In the genomic region with DNA sequence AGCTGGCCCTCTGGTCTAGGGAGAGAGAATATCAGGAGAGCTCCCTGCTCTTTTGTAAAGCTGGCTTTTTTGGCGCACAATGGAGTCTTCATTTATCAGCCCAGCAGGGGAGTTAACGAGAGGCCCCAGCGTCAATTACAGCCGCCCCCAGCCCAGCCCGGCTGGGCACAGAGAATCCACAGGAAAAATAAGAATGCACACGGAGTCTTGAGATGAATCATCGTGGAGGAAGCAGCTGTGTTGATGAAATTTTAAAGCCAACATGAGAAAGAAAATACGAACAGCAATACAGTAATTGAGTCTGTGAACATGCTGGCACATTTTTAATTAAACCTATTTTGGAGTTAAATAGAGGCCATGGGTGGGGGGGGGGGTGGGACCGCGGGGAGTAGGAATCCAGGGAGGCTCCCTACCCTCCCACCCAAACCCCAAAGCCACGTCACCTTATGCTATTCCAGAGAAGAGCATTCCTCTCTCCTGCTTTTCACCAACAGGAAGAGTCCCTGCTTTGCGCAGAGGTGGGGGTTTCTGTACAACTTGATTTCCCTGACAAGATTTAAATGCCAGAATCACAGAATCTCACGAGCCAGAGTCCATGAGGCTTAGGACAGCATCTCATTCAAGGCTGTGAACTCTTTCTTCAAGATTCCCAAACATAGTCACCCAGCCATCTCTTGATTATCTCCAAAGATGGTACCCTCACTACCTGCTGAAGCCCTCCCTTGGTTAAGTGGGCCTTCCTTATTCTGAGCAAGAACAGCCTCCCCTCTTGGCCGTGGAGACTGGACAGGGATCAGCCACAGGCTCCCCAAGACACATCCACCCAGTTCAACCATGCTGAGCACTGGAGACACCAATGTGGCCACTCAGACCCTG, we compare ENCODE assay signal across 10 cellular contexts. TPM values are rescaled to one million over a fixed set of nuclear protein-coding genes. Genes with fewer than 3 reads are reported as not detected.
DNase-seq lines count a peak whose midpoint lies in the region; ATAC-seq and TF ChIP-seq lines count a peak whose summit lies in the region.
"Had no signal": no experiment of that assay in that cellular context is flagged by ENCODE, and none has a peak within 500 bp of the region (broad histone marks: within the 10 kb centered on the region; RNA-seq: fewer than 3 reads in every experiment).

No MANE protein-coding gene starts in this region.

- H3K4me2 ChIP-seq in fibroblast of lung (ENCODE audit: extremely low read depth, insufficient read depth, low read length), result peak overlapping the region; percentile 20

- DNase-seq in RPMI7951 (ENCODE audit: low read depth), result peak; percentile 23
- DNase-seq in fibroblast of lung (ENCODE audit: low read depth in 2 of 2), result peak; percentile 62 to 88
- DNase-seq in retina, result peak; percentile 55
- DNase-seq in GDM1 (lab: John Stamatoyannopoulos, UW), result no peak
- DNase-seq in effector CD4-positive, alpha-beta T cell, result no peak
- DNase-seq: NCI-H2171, occipital lobe, T-helper 17 cell had no signal

- no peaks in the 10 kb centered on the region for H3K79me2 ChIP-seq in fibroblast of lung (ENCODE audit: control insufficient read depth, insufficient read depth, low read length)

- no peak overlapping the region for H3K9ac ChIP-seq in fibroblast of lung (ENCODE audit: insufficient read depth, low read length)

- POLR2A ChIA-PET in HEK293 (lab: Yijun Ruan, JAX), result no interaction called here

- H3K27ac ChIP-seq in HEK293 (ENCODE audit: extremely low read depth, low read depth, low read length) (no peak overlapping the region), fibroblast of lung (ENCODE audit: insufficient read depth, low read length) (no peak overlapping the region)

- no peak overlapping the region for H2AFZ ChIP-seq in fibroblast of lung (ENCODE audit: low read length)

- CTCF ChIA-PET in HEK293 (lab: Yijun Ruan, JAX), result no interaction called here

- H3K4me3 ChIP-seq in HEK293 (ENCODE audit: low read depth, low read length) (no peak overlapping the region), fibroblast of lung (replicated peaks in 1 of 4; ENCODE audit: control extremely low read depth in 1 of 4, insufficient read depth in 1 of 4, low read depth in 3 of 4, low read length in 4 of 4) (no peak overlapping the region)

- TF ChIP-seq CTCF in HEK293 (tag by site-specific recombination; IDR thresholded peaks at IDR 0.05) (no peak), fibroblast of lung (conservative IDR thresholded peaks at IDR 0.05 in 1 of 2, IDR thresholded peaks at IDR 0.05 in 1 of 2; ENCODE audit: low read depth in 1 of 2, low read length in 2 of 2) (no peak)

- ATAC-seq in HG03520 (IDR thresholded peaks at IDR 0.05; ENCODE audit: unreplicated experiment), result no peak
- ATAC-seq: T-helper 17 cell had no signal

- H3K9me3 ChIP-seq in HEK293 (ENCODE audit: control insufficient read depth, insufficient read depth, low read depth, low read length), result no peaks in the 10 kb centered on the region
- H3K9me3 ChIP-seq in fibroblast of lung (ENCODE audit: control insufficient read depth, insufficient read depth, low read depth, low read length), result no peaks in the 10 kb centered on the region

- H3K36me3 ChIP-seq in HEK293 (ENCODE audit: control insufficient read depth in 2 of 2, insufficient read depth in 1 of 2, low read length in 2 of 2), result no peaks in the 10 kb centered on the region
- H3K36me3 ChIP-seq in fibroblast of lung (ENCODE audit: control insufficient read depth, insufficient read depth, low read length), result no peaks in the 10 kb centered on the region

- H4K20me1 ChIP-seq in fibroblast of lung (ENCODE audit: control insufficient read depth, extremely low read depth, insufficient read depth, low read length), result no peaks in the 10 kb centered on the region

- no peaks in the 10 kb centered on the region for H3K27me3 ChIP-seq in fibroblast of lung (ENCODE audit: control insufficient read depth, insufficient read depth, low read length)

- H3K4me1 ChIP-seq in HEK293 (ENCODE audit: control insufficient read depth, insufficient read depth, low read length), result peaks cover 3% of the 10 kb centered on the region; the same call in 1 of the 2 replicates
- no peaks in the 10 kb centered on the region for H3K4me1 ChIP-seq in fibroblast of lung (ENCODE audit: control insufficient read depth, extremely low read depth, insufficient read depth, low read length)

TF ChIP-seq in HEK293, 187 proteins besides CTCF, POLR2A, EP300 and RAD21 (continues in another document):
- no peak for TF ChIP-seq ZNF530 (tag by site-specific recombination; IDR thresholded peaks at IDR 0.05; ENCODE audit: low read depth)
- TF ChIP-seq ZNF626 (tag by site-specific recombination; IDR thresholded peaks at IDR 0.05), result no peak
- TF ChIP-seq FEZF1 (tag by site-specific recombination; IDR thresholded peaks at IDR 0.05), result peak; percentile 43; the same call in 1 of the 2 replicates
- TF ChIP-seq ZNF404 (tag by site-specific recombination; IDR thresholded peaks at IDR 0.05), result no peak
- TF ChIP-seq GLIS2 (tag by site-specific recombination; IDR thresholded peaks at IDR 0.05), result peak; percentile 26; the same call in 1 of the 2 replicates
- no peak for TF ChIP-seq ZNF621 (tag by site-specific recombination; IDR thresholded peaks at IDR 0.05)
- TF ChIP-seq ZNF585B (tag by site-specific recombination; IDR thresholded peaks at IDR 0.05), result no peak
- TF ChIP-seq, protein P1, sequence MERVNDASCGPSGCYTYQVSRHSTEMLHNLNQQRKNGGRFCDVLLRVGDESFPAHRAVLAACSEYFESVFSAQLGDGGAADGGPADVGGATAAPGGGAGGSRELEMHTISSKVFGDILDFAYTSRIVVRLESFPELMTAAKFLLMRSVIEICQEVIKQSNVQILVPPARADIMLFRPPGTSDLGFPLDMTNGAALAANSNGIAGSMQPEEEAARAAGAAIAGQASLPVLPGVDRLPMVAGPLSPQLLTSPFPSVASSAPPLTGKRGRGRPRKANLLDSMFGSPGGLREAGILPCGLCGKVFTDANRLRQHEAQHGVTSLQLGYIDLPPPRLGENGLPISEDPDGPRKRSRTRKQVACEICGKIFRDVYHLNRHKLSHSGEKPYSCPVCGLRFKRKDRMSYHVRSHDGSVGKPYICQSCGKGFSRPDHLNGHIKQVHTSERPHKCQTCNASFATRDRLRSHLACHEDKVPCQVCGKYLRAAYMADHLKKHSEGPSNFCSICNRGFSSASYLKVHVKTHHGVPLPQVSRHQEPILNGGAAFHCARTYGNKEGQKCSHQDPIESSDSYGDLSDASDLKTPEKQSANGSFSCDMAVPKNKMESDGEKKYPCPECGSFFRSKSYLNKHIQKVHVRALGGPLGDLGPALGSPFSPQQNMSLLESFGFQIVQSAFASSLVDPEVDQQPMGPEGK (tag by site-specific recombination; IDR thresholded peaks at IDR 0.05), result peak; percentile 25; the same call in 1 of the 2 replicates
- no peak for TF ChIP-seq ZNF266 (tag by site-specific recombination; IDR thresholded peaks at IDR 0.05; ENCODE audit: low read depth)
- TF ChIP-seq ZNF837 (tag by site-specific recombination; IDR thresholded peaks at IDR 0.05), result no peak
- peak; percentile 90 for TF ChIP-seq ZIC2 (tag by site-specific recombination; IDR thresholded peaks at IDR 0.05)
- TF ChIP-seq, protein P2, sequence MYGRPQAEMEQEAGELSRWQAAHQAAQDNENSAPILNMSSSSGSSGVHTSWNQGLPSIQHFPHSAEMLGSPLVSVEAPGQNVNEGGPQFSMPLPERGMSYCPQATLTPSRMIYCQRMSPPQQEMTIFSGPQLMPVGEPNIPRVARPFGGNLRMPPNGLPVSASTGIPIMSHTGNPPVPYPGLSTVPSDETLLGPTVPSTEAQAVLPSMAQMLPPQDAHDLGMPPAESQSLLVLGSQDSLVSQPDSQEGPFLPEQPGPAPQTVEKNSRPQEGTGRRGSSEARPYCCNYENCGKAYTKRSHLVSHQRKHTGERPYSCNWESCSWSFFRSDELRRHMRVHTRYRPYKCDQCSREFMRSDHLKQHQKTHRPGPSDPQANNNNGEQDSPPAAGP (tag by site-specific recombination; IDR thresholded peaks at IDR 0.05), result no peak
- TF ChIP-seq ZNF555 (tag by site-specific recombination; conservative IDR thresholded peaks at IDR 0.05), result no peak
- TF ChIP-seq ZNF184 (tag by site-specific recombination; IDR thresholded peaks at IDR 0.05), result no peak
- TF ChIP-seq IKZF3 (tag by site-specific recombination; IDR thresholded peaks at IDR 0.05), result 0 out of 2 replicates have a peak, but pooled peaks have one; percentile 11
- no peak for TF ChIP-seq KLF1 (tag by site-specific recombination; IDR thresholded peaks at IDR 0.05)
- TF ChIP-seq, protein P3, sequence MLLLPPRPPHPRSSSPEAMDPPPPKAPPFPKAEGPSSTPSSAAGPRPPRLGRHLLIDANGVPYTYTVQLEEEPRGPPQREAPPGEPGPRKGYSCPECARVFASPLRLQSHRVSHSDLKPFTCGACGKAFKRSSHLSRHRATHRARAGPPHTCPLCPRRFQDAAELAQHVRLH (tag by site-specific recombination; IDR thresholded peaks at IDR 0.05), result peak; percentile 76

RNA-seq across cellular contexts. Expression of a gene that starts 50.2 kb away (rescaled TPM):
- 15.0 and 15.7 TPM in 2 replicates for total RNA-seq in RPMI7951 (2014; rRNA removed; shearing (Covaris generic))
- 33.9 and 51.0 TPM in 2 replicates for total RNA-seq in fibroblast of lung
- polyA plus RNA-seq in fibroblast of lung, result 7.3 and 12.9 TPM in 2 replicates
- polyA plus RNA-seq in fibroblast of lung (2012), result 48.1 and 57.4 TPM in 2 replicates
- polyA minus RNA-seq in fibroblast of lung (ENCODE audit: low replicate concordance), result 7.6 and 14.6 TPM in 2 replicates

RNA-seq across cellular contexts. Expression of a gene that starts 50.8 kb away (rescaled TPM):
- total RNA-seq in RPMI7951 (2014; rRNA removed; shearing (Covaris generic)), result 43.3 and 46.9 TPM in 2 replicates
- 38.3 and 43.1 TPM in 2 replicates for total RNA-seq in fibroblast of lung
- polyA plus RNA-seq in fibroblast of lung, result 30.9 TPM in 2 replicates
- 25.3 and 25.8 TPM in 2 replicates for polyA plus RNA-seq in fibroblast of lung (2012)
- polyA minus RNA-seq in fibroblast of lung (ENCODE audit: low replicate concordance), result 19.5 and 23.3 TPM in 2 replicates

Comparison
In these comparisons a context has a peak if more than half of its experiments do, and no peak if none do; other contexts are left out.
1. DNase-seq: peak in RPMI7951 (single experiment), fibroblast of lung (2 of 2) and retina (single experiment); none in GDM1 (single experiment) and effector CD4-positive, alpha-beta T cell (single experiment).